1 cellular context compared by ENCODE assay signal in the genomic region with DNA sequence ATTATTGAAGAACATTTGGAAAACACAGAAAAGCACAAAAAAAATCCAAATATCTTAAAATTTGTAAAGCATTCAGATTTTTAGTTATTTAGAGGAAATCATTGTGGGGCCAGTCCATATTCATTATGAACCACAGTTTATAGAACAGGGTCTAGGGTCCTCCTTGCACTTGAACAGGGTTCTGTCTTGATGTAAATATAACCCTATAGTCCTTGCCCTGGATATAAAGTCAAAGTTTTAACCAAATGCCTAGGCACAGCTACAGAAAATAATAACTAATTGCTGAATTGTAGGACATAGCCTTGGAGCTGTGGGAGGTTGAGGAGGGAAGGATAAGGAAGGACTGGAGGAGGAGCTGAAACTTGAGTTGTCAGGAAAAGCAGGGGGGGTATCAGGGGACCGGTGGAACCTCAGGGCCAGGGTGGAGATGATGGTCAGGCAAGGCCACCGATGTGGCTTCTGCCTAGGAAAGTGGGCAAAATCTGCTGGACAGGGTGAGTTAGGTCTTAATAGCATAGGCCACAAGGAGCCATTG.
TF ChIP-seq lines count a peak whose summit lies in the region.

No MANE protein-coding gene starts in this region.

TF ChIP-seq in SK-N-SH treated with all-trans-retinoic acid at 6 μM for 48 hours, 23 proteins besides CTCF, POLR2A, EP300 and RAD21:
- TF ChIP-seq CSRNP3 (CRISPR knock-in tag; IDR thresholded peaks at IDR 0.05) (no peak), RARB (CRISPR knock-in tag; IDR thresholded peaks at IDR 0.05) (no peak), TCF4 (CRISPR knock-in tag; IDR thresholded peaks at IDR 0.05; ENCODE audit: borderline replicate concordance) (no peak), ZNF70 (CRISPR knock-in tag; IDR thresholded peaks at IDR 0.05) (no peak), GLIS3 (CRISPR knock-in tag; IDR thresholded peaks at IDR 0.05) (no peak), PPARA (CRISPR knock-in tag; IDR thresholded peaks at IDR 0.05; ENCODE audit: borderline replicate concordance) (no peak), ZFP3 (CRISPR knock-in tag; IDR thresholded peaks at IDR 0.05) (no peak), ZNF8 (CRISPR knock-in tag; IDR thresholded peaks at IDR 0.05) (no peak), ZFP30 (CRISPR knock-in tag; IDR thresholded peaks at IDR 0.05) (no peak), ZNF565 (CRISPR knock-in tag; conservative IDR thresholded peaks at IDR 0.05; ENCODE audit: low read depth) (no peak), ARNTL (CRISPR knock-in tag; IDR thresholded peaks at IDR 0.05; ENCODE audit: borderline replicate concordance, low read depth) (no peak), SNAI2 (CRISPR knock-in tag; IDR thresholded peaks at IDR 0.05) (no peak), ESRRG (CRISPR knock-in tag; IDR thresholded peaks at IDR 0.05) (no peak), BACH2 (CRISPR knock-in tag; IDR thresholded peaks at IDR 0.05; ENCODE audit: borderline replicate concordance) (no peak), ZC3H10 (CRISPR knock-in tag; IDR thresholded peaks at IDR 0.05) (no peak), OSR1 (CRISPR knock-in tag; IDR thresholded peaks at IDR 0.05) (no peak), TOX (CRISPR knock-in tag; IDR thresholded peaks at IDR 0.05; ENCODE audit: borderline replicate concordance) (no peak)
- TF ChIP-seq, protein P1, sequence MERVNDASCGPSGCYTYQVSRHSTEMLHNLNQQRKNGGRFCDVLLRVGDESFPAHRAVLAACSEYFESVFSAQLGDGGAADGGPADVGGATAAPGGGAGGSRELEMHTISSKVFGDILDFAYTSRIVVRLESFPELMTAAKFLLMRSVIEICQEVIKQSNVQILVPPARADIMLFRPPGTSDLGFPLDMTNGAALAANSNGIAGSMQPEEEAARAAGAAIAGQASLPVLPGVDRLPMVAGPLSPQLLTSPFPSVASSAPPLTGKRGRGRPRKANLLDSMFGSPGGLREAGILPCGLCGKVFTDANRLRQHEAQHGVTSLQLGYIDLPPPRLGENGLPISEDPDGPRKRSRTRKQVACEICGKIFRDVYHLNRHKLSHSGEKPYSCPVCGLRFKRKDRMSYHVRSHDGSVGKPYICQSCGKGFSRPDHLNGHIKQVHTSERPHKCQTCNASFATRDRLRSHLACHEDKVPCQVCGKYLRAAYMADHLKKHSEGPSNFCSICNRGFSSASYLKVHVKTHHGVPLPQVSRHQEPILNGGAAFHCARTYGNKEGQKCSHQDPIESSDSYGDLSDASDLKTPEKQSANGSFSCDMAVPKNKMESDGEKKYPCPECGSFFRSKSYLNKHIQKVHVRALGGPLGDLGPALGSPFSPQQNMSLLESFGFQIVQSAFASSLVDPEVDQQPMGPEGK (CRISPR knock-in tag; IDR thresholded peaks at IDR 0.05; ENCODE audit: borderline replicate concordance), result no peak
- TF ChIP-seq, protein P2, sequence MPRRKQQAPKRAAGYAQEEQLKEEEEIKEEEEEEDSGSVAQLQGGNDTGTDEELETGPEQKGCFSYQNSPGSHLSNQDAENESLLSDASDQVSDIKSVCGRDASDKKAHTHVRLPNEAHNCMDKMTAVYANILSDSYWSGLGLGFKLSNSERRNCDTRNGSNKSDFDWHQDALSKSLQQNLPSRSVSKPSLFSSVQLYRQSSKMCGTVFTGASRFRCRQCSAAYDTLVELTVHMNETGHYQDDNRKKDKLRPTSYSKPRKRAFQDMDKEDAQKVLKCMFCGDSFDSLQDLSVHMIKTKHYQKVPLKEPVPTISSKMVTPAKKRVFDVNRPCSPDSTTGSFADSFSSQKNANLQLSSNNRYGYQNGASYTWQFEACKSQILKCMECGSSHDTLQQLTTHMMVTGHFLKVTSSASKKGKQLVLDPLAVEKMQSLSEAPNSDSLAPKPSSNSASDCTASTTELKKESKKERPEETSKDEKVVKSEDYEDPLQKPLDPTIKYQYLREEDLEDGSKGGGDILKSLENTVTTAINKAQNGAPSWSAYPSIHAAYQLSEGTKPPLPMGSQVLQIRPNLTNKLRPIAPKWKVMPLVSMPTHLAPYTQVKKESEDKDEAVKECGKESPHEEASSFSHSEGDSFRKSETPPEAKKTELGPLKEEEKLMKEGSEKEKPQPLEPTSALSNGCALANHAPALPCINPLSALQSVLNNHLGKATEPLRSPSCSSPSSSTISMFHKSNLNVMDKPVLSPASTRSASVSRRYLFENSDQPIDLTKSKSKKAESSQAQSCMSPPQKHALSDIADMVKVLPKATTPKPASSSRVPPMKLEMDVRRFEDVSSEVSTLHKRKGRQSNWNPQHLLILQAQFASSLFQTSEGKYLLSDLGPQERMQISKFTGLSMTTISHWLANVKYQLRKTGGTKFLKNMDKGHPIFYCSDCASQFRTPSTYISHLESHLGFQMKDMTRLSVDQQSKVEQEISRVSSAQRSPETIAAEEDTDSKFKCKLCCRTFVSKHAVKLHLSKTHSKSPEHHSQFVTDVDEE (CRISPR knock-in tag; IDR thresholded peaks at IDR 0.05), result no peak
- TF ChIP-seq, protein P3, sequence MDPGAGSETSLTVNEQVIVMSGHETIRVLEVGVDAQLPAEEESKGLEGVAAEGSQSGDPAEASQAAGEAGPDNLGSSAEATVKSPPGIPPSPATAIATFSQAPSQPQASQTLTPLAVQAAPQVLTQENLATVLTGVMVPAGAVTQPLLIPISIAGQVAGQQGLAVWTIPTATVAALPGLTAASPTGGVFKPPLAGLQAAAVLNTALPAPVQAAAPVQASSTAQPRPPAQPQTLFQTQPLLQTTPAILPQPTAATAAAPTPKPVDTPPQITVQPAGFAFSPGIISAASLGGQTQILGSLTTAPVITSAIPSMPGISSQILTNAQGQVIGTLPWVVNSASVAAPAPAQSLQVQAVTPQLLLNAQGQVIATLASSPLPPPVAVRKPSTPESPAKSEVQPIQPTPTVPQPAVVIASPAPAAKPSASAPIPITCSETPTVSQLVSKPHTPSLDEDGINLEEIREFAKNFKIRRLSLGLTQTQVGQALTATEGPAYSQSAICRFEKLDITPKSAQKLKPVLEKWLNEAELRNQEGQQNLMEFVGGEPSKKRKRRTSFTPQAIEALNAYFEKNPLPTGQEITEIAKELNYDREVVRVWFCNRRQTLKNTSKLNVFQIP (CRISPR knock-in tag; IDR thresholded peaks at IDR 0.05; ENCODE audit: borderline replicate concordance, low read depth), result no peak
